In genomic region chr6:70884074-70884983, GRCh38 we compare ENCODE assay signal across 1 cellular context.
TF ChIP-seq lines count a peak whose summit lies in the region.

No MANE protein-coding gene starts in this region.

TF ChIP-seq in HepG2, 621 proteins besides CTCF, POLR2A, EP300 and RAD21 (continued from another document and continues in another):
- TF ChIP-seq ZNF687 (CRISPR knock-in tag; IDR thresholded peaks at IDR 0.05) (0 out of 2 replicates have a peak, but pooled peaks have one; percentile 25), STAG1 (CRISPR knock-in tag; IDR thresholded peaks at IDR 0.05) (peak; percentile 95), YEATS4 (CRISPR knock-in tag; IDR thresholded peaks at IDR 0.05; ENCODE audit: borderline replicate concordance) (no peak), RBAK (CRISPR knock-in tag; IDR thresholded peaks at IDR 0.05) (no peak), ZBTB2 (CRISPR knock-in tag; IDR thresholded peaks at IDR 0.05; ENCODE audit: low read depth) (no peak), ZFP36L1 (CRISPR knock-in tag; IDR thresholded peaks at IDR 0.05) (peak; percentile 71; the same call in 1 of the 2 replicates), HOXA9 (CRISPR knock-in tag; IDR thresholded peaks at IDR 0.05; ENCODE audit: borderline replicate concordance) (no peak), MNT (IDR thresholded peaks at IDR 0.05) (no peak), ZNF253 (CRISPR knock-in tag; IDR thresholded peaks at IDR 0.05; ENCODE audit: borderline replicate concordance) (0 out of 2 replicates have a peak, but pooled peaks have one; percentile 34), ELF3 (CRISPR knock-in tag; IDR thresholded peaks at IDR 0.05) (peak; percentile 32; the same call in 1 of the 2 replicates), GATA4 (IDR thresholded peaks at IDR 0.05; ENCODE audit: borderline replicate concordance, low read depth) (no peak), ZNF576 (CRISPR knock-in tag; IDR thresholded peaks at IDR 0.05) (no peak), TBL1XR1 (IDR thresholded peaks at IDR 0.05; ENCODE audit: borderline replicate concordance, low read length, partially characterized antibody) (no peak), CCAR2 (optimal IDR thresholded peaks at IDR 0.05; ENCODE audit: low read depth, low read length) (no peak), CBX1 (IDR thresholded peaks at IDR 0.05; ENCODE audit: low read depth) (no peak), MTF1 (CRISPR knock-in tag; IDR thresholded peaks at IDR 0.05) (no peak), PHF5A (CRISPR knock-in tag; IDR thresholded peaks at IDR 0.05; ENCODE audit: low read depth, unreplicated experiment) (no peak), SPEN (CRISPR knock-in tag; IDR thresholded peaks at IDR 0.05; ENCODE audit: low read depth) (0 out of 2 replicates have a peak, but pooled peaks have one; percentile 35), MIXL1 (CRISPR knock-in tag; IDR thresholded peaks at IDR 0.05) (peak; percentile 54; the same call in 1 of the 2 replicates), SIN3A (IDR thresholded peaks at IDR 0.05; ENCODE audit: borderline replicate concordance, low read depth, low read length) (no peak), KDM1A (CRISPR knock-in tag; IDR thresholded peaks at IDR 0.05) (no peak), ADNP (CRISPR knock-in tag; IDR thresholded peaks at IDR 0.05) (no peak), SAP130 (CRISPR knock-in tag; IDR thresholded peaks at IDR 0.05; ENCODE audit: low read depth) (0 out of 2 replicates have a peak, but pooled peaks have one; percentile 22), ZNF292 (CRISPR knock-in tag; IDR thresholded peaks at IDR 0.05; ENCODE audit: borderline replicate concordance, low read depth) (no peak), ATF7 (IDR thresholded peaks at IDR 0.05) (no peak), ATF7 (CRISPR knock-in tag; IDR thresholded peaks at IDR 0.05) (no peak), KDM5B (CRISPR knock-in tag; IDR thresholded peaks at IDR 0.05; ENCODE audit: borderline replicate concordance) (no peak), MED1 (CRISPR knock-in tag; IDR thresholded peaks at IDR 0.05) (0 out of 2 replicates have a peak, but pooled peaks have one; percentile 14), ZSCAN12 (CRISPR knock-in tag; IDR thresholded peaks at IDR 0.05) (no peak), TCF12 (IDR thresholded peaks at IDR 0.05) (no peak), TCF12 (CRISPR knock-in tag; IDR thresholded peaks at IDR 0.05) (no peak), AGO1 (IDR thresholded peaks at IDR 0.05; ENCODE audit: low read depth, low read length, poor library complexity, severe bottlenecking) (no peak), TEAD3 (CRISPR knock-in tag; optimal IDR thresholded peaks at IDR 0.05; ENCODE audit: borderline replicate concordance) (peak; percentile 16), ZNF207 (IDR thresholded peaks at IDR 0.05; ENCODE audit: borderline replicate concordance) (no peak)
- TF ChIP-seq, protein P1, sequence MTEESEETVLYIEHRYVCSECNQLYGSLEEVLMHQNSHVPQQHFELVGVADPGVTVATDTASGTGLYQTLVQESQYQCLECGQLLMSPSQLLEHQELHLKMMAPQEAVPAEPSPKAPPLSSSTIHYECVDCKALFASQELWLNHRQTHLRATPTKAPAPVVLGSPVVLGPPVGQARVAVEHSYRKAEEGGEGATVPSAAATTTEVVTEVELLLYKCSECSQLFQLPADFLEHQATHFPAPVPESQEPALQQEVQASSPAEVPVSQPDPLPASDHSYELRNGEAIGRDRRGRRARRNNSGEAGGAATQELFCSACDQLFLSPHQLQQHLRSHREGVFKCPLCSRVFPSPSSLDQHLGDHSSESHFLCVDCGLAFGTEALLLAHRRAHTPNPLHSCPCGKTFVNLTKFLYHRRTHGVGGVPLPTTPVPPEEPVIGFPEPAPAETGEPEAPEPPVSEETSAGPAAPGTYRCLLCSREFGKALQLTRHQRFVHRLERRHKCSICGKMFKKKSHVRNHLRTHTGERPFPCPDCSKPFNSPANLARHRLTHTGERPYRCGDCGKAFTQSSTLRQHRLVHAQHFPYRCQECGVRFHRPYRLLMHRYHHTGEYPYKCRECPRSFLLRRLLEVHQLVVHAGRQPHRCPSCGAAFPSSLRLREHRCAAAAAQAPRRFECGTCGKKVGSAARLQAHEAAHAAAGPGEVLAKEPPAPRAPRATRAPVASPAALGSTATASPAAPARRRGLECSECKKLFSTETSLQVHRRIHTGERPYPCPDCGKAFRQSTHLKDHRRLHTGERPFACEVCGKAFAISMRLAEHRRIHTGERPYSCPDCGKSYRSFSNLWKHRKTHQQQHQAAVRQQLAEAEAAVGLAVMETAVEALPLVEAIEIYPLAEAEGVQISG (CRISPR knock-in tag; IDR thresholded peaks at IDR 0.05) = no peak
- TF ChIP-seq, protein P2, sequence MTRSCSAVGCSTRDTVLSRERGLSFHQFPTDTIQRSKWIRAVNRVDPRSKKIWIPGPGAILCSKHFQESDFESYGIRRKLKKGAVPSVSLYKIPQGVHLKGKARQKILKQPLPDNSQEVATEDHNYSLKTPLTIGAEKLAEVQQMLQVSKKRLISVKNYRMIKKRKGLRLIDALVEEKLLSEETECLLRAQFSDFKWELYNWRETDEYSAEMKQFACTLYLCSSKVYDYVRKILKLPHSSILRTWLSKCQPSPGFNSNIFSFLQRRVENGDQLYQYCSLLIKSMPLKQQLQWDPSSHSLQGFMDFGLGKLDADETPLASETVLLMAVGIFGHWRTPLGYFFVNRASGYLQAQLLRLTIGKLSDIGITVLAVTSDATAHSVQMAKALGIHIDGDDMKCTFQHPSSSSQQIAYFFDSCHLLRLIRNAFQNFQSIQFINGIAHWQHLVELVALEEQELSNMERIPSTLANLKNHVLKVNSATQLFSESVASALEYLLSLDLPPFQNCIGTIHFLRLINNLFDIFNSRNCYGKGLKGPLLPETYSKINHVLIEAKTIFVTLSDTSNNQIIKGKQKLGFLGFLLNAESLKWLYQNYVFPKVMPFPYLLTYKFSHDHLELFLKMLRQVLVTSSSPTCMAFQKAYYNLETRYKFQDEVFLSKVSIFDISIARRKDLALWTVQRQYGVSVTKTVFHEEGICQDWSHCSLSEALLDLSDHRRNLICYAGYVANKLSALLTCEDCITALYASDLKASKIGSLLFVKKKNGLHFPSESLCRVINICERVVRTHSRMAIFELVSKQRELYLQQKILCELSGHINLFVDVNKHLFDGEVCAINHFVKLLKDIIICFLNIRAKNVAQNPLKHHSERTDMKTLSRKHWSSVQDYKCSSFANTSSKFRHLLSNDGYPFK (CRISPR knock-in tag; IDR thresholded peaks at IDR 0.05; ENCODE audit: borderline replicate concordance) = no peak
- TF ChIP-seq, protein P3, sequence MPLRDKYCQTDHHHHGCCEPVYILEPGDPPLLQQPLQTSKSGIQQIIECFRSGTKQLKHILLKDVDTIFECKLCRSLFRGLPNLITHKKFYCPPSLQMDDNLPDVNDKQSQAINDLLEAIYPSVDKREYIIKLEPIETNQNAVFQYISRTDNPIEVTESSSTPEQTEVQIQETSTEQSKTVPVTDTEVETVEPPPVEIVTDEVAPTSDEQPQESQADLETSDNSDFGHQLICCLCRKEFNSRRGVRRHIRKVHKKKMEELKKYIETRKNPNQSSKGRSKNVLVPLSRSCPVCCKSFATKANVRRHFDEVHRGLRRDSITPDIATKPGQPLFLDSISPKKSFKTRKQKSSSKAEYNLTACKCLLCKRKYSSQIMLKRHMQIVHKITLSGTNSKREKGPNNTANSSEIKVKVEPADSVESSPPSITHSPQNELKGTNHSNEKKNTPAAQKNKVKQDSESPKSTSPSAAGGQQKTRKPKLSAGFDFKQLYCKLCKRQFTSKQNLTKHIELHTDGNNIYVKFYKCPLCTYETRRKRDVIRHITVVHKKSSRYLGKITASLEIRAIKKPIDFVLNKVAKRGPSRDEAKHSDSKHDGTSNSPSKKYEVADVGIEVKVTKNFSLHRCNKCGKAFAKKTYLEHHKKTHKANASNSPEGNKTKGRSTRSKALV (CRISPR knock-in tag; IDR thresholded peaks at IDR 0.05) = no peak
- TF ChIP-seq, protein P4, sequence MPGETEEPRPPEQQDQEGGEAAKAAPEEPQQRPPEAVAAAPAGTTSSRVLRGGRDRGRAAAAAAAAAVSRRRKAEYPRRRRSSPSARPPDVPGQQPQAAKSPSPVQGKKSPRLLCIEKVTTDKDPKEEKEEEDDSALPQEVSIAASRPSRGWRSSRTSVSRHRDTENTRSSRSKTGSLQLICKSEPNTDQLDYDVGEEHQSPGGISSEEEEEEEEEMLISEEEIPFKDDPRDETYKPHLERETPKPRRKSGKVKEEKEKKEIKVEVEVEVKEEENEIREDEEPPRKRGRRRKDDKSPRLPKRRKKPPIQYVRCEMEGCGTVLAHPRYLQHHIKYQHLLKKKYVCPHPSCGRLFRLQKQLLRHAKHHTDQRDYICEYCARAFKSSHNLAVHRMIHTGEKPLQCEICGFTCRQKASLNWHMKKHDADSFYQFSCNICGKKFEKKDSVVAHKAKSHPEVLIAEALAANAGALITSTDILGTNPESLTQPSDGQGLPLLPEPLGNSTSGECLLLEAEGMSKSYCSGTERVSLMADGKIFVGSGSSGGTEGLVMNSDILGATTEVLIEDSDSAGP (CRISPR knock-in tag; IDR thresholded peaks at IDR 0.05; ENCODE audit: borderline replicate concordance) = no peak
- TF ChIP-seq, protein P5, sequence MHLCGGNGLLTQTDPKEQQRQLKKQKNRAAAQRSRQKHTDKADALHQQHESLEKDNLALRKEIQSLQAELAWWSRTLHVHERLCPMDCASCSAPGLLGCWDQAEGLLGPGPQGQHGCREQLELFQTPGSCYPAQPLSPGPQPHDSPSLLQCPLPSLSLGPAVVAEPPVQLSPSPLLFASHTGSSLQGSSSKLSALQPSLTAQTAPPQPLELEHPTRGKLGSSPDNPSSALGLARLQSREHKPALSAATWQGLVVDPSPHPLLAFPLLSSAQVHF (CRISPR knock-in tag; IDR thresholded peaks at IDR 0.05) = no peak
